ENCODE assay signal across 8 cellular contexts in genomic region chr10:118543714-118544400, GRCh38. TPM values are rescaled to one million over a fixed set of nuclear protein-coding genes. Genes with fewer than 3 reads are reported as not detected.
DNase-seq lines count a peak whose midpoint lies in the region; ATAC-seq lines count a peak whose summit lies in the region.

No MANE protein-coding gene starts in this region.

- H3K27me3 ChIP-seq in trophoblast cell (ENCODE audit: insufficient read depth, low read length): no peaks in the 10 kb centered on the region

- H3K23ac ChIP-seq in trophoblast cell (ENCODE audit: low read length): no peak overlapping the region

- H4K12ac ChIP-seq in trophoblast cell (ENCODE audit: low read depth, low read length): no peak overlapping the region

- no peak overlapping the region for H3K4me2 ChIP-seq in trophoblast cell (ENCODE audit: low read length)

- H3K79me2 ChIP-seq in trophoblast cell (ENCODE audit: control insufficient read depth, insufficient read depth, low read length, poor library complexity): no peaks in the 10 kb centered on the region

- no peak overlapping the region for H3K14ac ChIP-seq in trophoblast cell (ENCODE audit: low read length)

- no peak overlapping the region for H2BK12ac ChIP-seq in trophoblast cell (ENCODE audit: low read length)

- peaks cover 37% of the 10 kb centered on the region for H3K27me3 Mint-ChIP-seq in activated CD8-positive, alpha-beta T cell treated with anti-CD3 and anti-CD28 coated beads, Interleukin-2, amount 10 ng/mL, durations not matched to agents 7 days and 5 days (ENCODE audit: low read depth)

- DNase-seq in NCI-H345 (lab: John Stamatoyannopoulos, UW) (peak; percentile 47), NCI-H345 treated with DMSO at 0.1 percent for 48 hours (lab: John Stamatoyannopoulos, UW; ENCODE audit: unreplicated experiment) (no peak), NCI-H2227 (lab: John Stamatoyannopoulos, UW; ENCODE audit: unreplicated experiment) (peak; percentile 49), fibroblast of peridontal ligament (ENCODE audit: extremely low read depth) (peak; percentile 10), trophoblast cell (peak; percentile 19 to 46), epidermal melanocyte (ENCODE audit: insufficient read length, low spot score) (no peak)
- peak; percentile 79 for DNase-seq in activated CD8-positive, alpha-beta T cell treated with anti-CD3 and anti-CD28 coated beads, Interleukin-2, amount 10 ng/mL, durations not matched to agents 7 days and 5 days

- H2BK5ac ChIP-seq in trophoblast cell (ENCODE audit: low read depth, low read length, poor library complexity): no peak overlapping the region

- no peak overlapping the region for H3K4ac ChIP-seq in trophoblast cell (ENCODE audit: low read depth, low read length)

- H3K36me3 Mint-ChIP-seq in activated CD8-positive, alpha-beta T cell treated with anti-CD3 and anti-CD28 coated beads, Interleukin-2, amount 10 ng/mL, durations not matched to agents 7 days and 5 days (ENCODE audit: low read depth): no peaks in the 10 kb centered on the region

- H4K8ac ChIP-seq in trophoblast cell (ENCODE audit: low read depth, low read length): no peak overlapping the region

- ATAC-seq in HG02610 (IDR thresholded peaks at IDR 0.05; ENCODE audit: unreplicated experiment): peak; percentile 60
- ATAC-seq in activated CD8-positive, alpha-beta T cell treated with anti-CD3 and anti-CD28 coated beads, Interleukin-2, amount 10 ng/mL, durations not matched to agents 7 days and 5 days: peak; percentile 96

- H3K79me1 ChIP-seq in trophoblast cell (ENCODE audit: low read length): no peaks in the 10 kb centered on the region

- H3K4me3 Mint-ChIP-seq in activated CD8-positive, alpha-beta T cell treated with anti-CD3 and anti-CD28 coated beads, Interleukin-2, amount 10 ng/mL, durations not matched to agents 7 days and 5 days: no peak overlapping the region

- peaks cover 2% of the 10 kb centered on the region for H3K9me3 ChIP-seq in trophoblast cell (ENCODE audit: insufficient read depth, low read depth, low read length)

- H3K36me3 ChIP-seq in trophoblast cell (ENCODE audit: control insufficient read depth in 1 of 2, insufficient read depth in 2 of 2, low read length in 2 of 2): no peaks in the 10 kb centered on the region

- H3K9me3 Mint-ChIP-seq in activated CD8-positive, alpha-beta T cell treated with anti-CD3 and anti-CD28 coated beads, Interleukin-2, amount 10 ng/mL, durations not matched to agents 7 days and 5 days (ENCODE audit: insufficient read depth): no peaks in the 10 kb centered on the region

- no peak overlapping the region for H2BK120ac ChIP-seq in trophoblast cell (ENCODE audit: insufficient read depth, low read length, poor library complexity)

- H3K4me1 ChIP-seq in trophoblast cell (ENCODE audit: control insufficient read depth in 1 of 2, insufficient read depth in 2 of 2, low read length in 2 of 2): no peaks in the 10 kb centered on the region

- POLR2A ChIA-PET in activated CD8-positive, alpha-beta T cell treated with anti-CD3 and anti-CD28 coated beads, Interleukin-2, amount 10 ng/mL, durations not matched to agents 7 days and 5 days (lab: Charles Lee): no interaction called here

- CTCF ChIA-PET in activated CD8-positive, alpha-beta T cell treated with anti-CD3 and anti-CD28 coated beads, Interleukin-2, amount 10 ng/mL, durations not matched to agents 7 days and 5 days (lab: Charles Lee): interaction anchor here (0.6 to 3.8 kb wide), 12 partner anchors 8 to 202 kb away, joined by 3 to 23 read pairs (median 3); no protein-coding TSS in a partner anchor

- H3K27ac Mint-ChIP-seq in activated CD8-positive, alpha-beta T cell treated with anti-CD3 and anti-CD28 coated beads, Interleukin-2, amount 10 ng/mL, durations not matched to agents 7 days and 5 days: no peak overlapping the region

- no peak overlapping the region for H2AFZ ChIP-seq in trophoblast cell (ENCODE audit: insufficient read depth, low read length, poor library complexity)

- H3K9ac ChIP-seq in trophoblast cell (ENCODE audit: low read length): no peak overlapping the region

- no peak overlapping the region for H3K27ac ChIP-seq in trophoblast cell (ENCODE audit: low read depth, low read length)

- H3K4me1 Mint-ChIP-seq in activated CD8-positive, alpha-beta T cell treated with anti-CD3 and anti-CD28 coated beads, Interleukin-2, amount 10 ng/mL, durations not matched to agents 7 days and 5 days (ENCODE audit: low read depth): peaks cover 5% of the 10 kb centered on the region

- H3K4me3 ChIP-seq in trophoblast cell (ENCODE audit: low read depth, low read length): no peak overlapping the region

- WGBS in trophoblast cell (ENCODE audit: extremely low coverage, insufficient coverage, insufficient read length): no CpG with 5 or more reads among the region's 13 CpGs

- no peak overlapping the region for H2AK5ac ChIP-seq in trophoblast cell (ENCODE audit: low read length)

- H3K18ac ChIP-seq in trophoblast cell (ENCODE audit: low read length): no peak overlapping the region

- H4K91ac ChIP-seq in trophoblast cell (ENCODE audit: low read depth, low read length): no peak overlapping the region

RNA-seq across cellular contexts. Expression of gene PRLHR, which starts 51.6 kb away (rescaled TPM):
- not detected for total RNA-seq in activated CD8-positive, alpha-beta T cell treated with anti-CD3 and anti-CD28 coated beads, Interleukin-2, amount 10 ng/mL, durations not matched to agents 7 days and 5 days
- not detected in 2 replicates for polyA plus RNA-seq in trophoblast cell (2013)

Comparison
In these comparisons a context has a peak if more than half of its experiments do, and no peak if none do; other contexts are left out.
1. DNase-seq: peak in NCI-H345 (single experiment), NCI-H2227 (single experiment), activated CD8-positive, alpha-beta T cell treated with anti-CD3 and anti-CD28 coated beads, Interleukin-2, amount 10 ng/mL, durations not matched to agents 7 days and 5 days (single experiment), fibroblast of peridontal ligament (single experiment) and trophoblast cell (2 of 2); none in NCI-H345 treated with DMSO at 0.1 percent for 48 hours (single experiment) and epidermal melanocyte (single experiment).